20 cellular contexts compared by ENCODE assay signal in the genomic region with DNA sequence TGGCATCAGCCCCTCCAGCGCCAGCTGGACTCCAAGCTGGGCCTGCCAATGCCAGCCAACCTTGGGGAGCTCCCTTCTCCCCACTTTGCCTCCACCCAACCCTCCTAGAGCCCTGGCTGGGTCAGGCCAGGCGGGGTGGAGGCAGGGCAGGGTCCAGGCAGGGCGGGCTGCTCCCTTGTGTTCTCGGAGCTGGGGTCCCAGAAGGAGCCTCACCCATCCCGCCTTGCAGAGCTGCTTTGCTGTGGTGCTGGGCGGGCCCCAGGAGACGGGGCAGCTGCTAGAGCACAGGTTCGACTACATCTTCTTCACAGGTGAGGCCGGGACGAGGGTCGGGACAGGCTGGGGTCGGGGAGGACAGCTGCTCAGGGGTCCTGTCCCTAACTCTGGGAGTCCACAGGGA. TPM values are rescaled to one million over a fixed set of nuclear protein-coding genes. Genes with fewer than 3 reads are reported as not detected.
DNase-seq lines count a peak whose midpoint lies in the region; ATAC-seq, FAIRE-seq and TF ChIP-seq lines count a peak whose summit lies in the region.
"Had no signal": no experiment of that assay in that cellular context is flagged by ENCODE, and none has a peak within 500 bp of the region (broad histone marks: within the 10 kb centered on the region; RNA-seq: fewer than 3 reads in every experiment).

No MANE protein-coding gene starts in this region.

- H3K27me3 ChIP-seq in HCT116 (ENCODE audit: insufficient read depth, low read length) = no peaks in the 10 kb centered on the region
- H3K27me3 ChIP-seq in H1 (replicated peaks in 1 of 4; ENCODE audit: control insufficient read depth in 3 of 4, extremely low read depth in 1 of 4, insufficient read depth in 3 of 4, low read length in 3 of 4) = no peaks in the 10 kb centered on the region
- H3K27me3 ChIP-seq in trophoblast cell (ENCODE audit: insufficient read depth, low read length) = no peaks in the 10 kb centered on the region
- no peaks in the 10 kb centered on the region for H3K27me3 ChIP-seq in body of pancreas
- H3K27me3 ChIP-seq: BE2C had no signal

- intact Hi-C loops in HCT116 (cut with micrococcal nuclease) = no loop called here
- intact Hi-C loops in Calu3 (cut with micrococcal nuclease; ENCODE audit: unreplicated experiment) = no loop called here
- intact Hi-C loops in body of pancreas (cut with DNase I) = no loop called here

- H3K56ac ChIP-seq in H1 (replicated peaks; ENCODE audit: insufficient read length, low read depth, low read length) = no peak overlapping the region

- H4K91ac ChIP-seq in H1 (replicated peaks; ENCODE audit: insufficient read length, low read length) = no peak overlapping the region
- no peak overlapping the region for H4K91ac ChIP-seq in trophoblast cell (ENCODE audit: low read depth, low read length)

- RAD21 ChIA-PET in HCT116 (lab: Charles Lee; ENCODE audit: low non-redundant PET in 1 of 2, low total read pairs in 2 of 2, uncharacterized antibody in 2 of 2, unreplicated experiment in 2 of 2) = interaction anchor here in 1 of 2 experiments (0.8 kb wide), 1 partner anchor 10 kb away, joined by 3 read pairs; a partner anchor contains a TSS

- H2BK5ac ChIP-seq in H1 (ENCODE audit: low read depth, low read length) (no peak overlapping the region), trophoblast cell (ENCODE audit: low read depth, low read length, poor library complexity) (no peak overlapping the region)

- no peak overlapping the region for H2BK20ac ChIP-seq in H1 (ENCODE audit: low read length)

- H3K4ac ChIP-seq in H1 (replicated peaks; ENCODE audit: insufficient read length, low read depth, low read length) (no peak overlapping the region), trophoblast cell (ENCODE audit: low read depth, low read length) (no peak overlapping the region)

- H3K4me3 Mint-ChIP-seq in nephron progenitor cell (no peak overlapping the region), Calu3 (ENCODE audit: low read depth, unreplicated experiment) (no peak overlapping the region)
- H3K4me3 Mint-ChIP-seq: CD4-positive, CD25-positive, alpha-beta regulatory T cell; CD8-positive, alpha-beta memory T cell had no signal

- no peak overlapping the region for H2BK15ac ChIP-seq in H1 (ENCODE audit: low read length)

- H4K12ac ChIP-seq in trophoblast cell (ENCODE audit: low read depth, low read length) = no peak overlapping the region

- TF ChIP-seq POLR2A in HCT116 (IDR thresholded peaks at IDR 0.05; ENCODE audit: borderline replicate concordance, extremely low read depth, insufficient read depth, insufficient read length) (no peak), H1 (IDR thresholded peaks at IDR 0.05; ENCODE audit: control extremely low read depth in 1 of 2, low read depth in 2 of 2, low read length in 2 of 2) (no peak), body of pancreas (IDR thresholded peaks at IDR 0.05) (no peak)

- H2BK120ac ChIP-seq in H1 (replicated peaks; ENCODE audit: low read depth, low read length) = no peak overlapping the region
- no peak overlapping the region for H2BK120ac ChIP-seq in trophoblast cell (ENCODE audit: insufficient read depth, low read length, poor library complexity)

- WGBS in H1 (ENCODE audit: extremely low coverage in 1 of 2, insufficient coverage in 1 of 2, insufficient read length in 1 of 2, insufficient replicate concordance in 2 of 2, low coverage in 1 of 2, low lambda C conversion rate in 2 of 2, missing lambda C conversion rate in 1 of 2), 2 experiments = 94% methylated on average over 12 of the region's 12 CpGs; no CpG with 5 or more reads in 1 of the 2 experiments
- WGBS in trophoblast cell (ENCODE audit: extremely low coverage, insufficient coverage, insufficient read length) = no CpG with 5 or more reads among the region's 12 CpGs
- 89% methylated on average over 10 to 12 of the region's 12 CpGs for WGBS in body of pancreas, 2 donors

- no peak overlapping the region for H3K14ac ChIP-seq in H1 (ENCODE audit: insufficient read length)
- no peak overlapping the region for H3K14ac ChIP-seq in trophoblast cell (ENCODE audit: low read length)

- H3K36me3 ChIP-seq in HCT116 (ENCODE audit: control insufficient read depth in 1 of 2, insufficient read depth in 2 of 2, low read length in 2 of 2) (no peaks in the 10 kb centered on the region), H1 (ENCODE audit: control insufficient read depth in 2 of 4, insufficient read depth in 4 of 4, low read length in 3 of 4) (no peaks in the 10 kb centered on the region), trophoblast cell (ENCODE audit: control insufficient read depth in 1 of 2, insufficient read depth in 2 of 2, low read length in 2 of 2) (no peaks in the 10 kb centered on the region), body of pancreas (replicated peaks in 1 of 2; ENCODE audit: insufficient read depth in 1 of 2, low read depth in 2 of 2) (no peaks in the 10 kb centered on the region)
- H3K36me3 ChIP-seq: BE2C, HAP-1 had no signal

- H3K79me2 ChIP-seq in HCT116 (ENCODE audit: insufficient read depth, low read length) (no peaks in the 10 kb centered on the region), H1 (ENCODE audit: control insufficient read depth in 1 of 2, insufficient read depth in 2 of 2, low read length in 2 of 2) (no peaks in the 10 kb centered on the region), trophoblast cell (ENCODE audit: control insufficient read depth, insufficient read depth, low read length, poor library complexity) (no peaks in the 10 kb centered on the region)

- H3K4me2 ChIP-seq in HCT116 (ENCODE audit: low read length) (no peak overlapping the region), H1 (ENCODE audit: insufficient read depth in 1 of 2, low read depth in 2 of 2, low read length in 2 of 2) (no peak overlapping the region), trophoblast cell (ENCODE audit: low read length) (no peak overlapping the region)

- H3K27ac Mint-ChIP-seq in nephron progenitor cell (peak overlapping the region; percentile 54), Calu3 (ENCODE audit: unreplicated experiment) (no peak overlapping the region)
- H3K27ac Mint-ChIP-seq: CD4-positive, CD25-positive, alpha-beta regulatory T cell had no signal

- no peak for ATAC-seq in HCT116
- no peak for ATAC-seq in GM21529 (IDR thresholded peaks at IDR 0.05; ENCODE audit: unreplicated experiment)
- ATAC-seq in body of pancreas = no peak
- ATAC-seq in GM18909 (IDR thresholded peaks at IDR 0.05; ENCODE audit: poor library complexity, unreplicated experiment) = no peak

- no peak overlapping the region for H2BK12ac ChIP-seq in H1 (ENCODE audit: low read depth, low read length)
- no peak overlapping the region for H2BK12ac ChIP-seq in trophoblast cell (ENCODE audit: low read length)

- H3K36me3 Mint-ChIP-seq in nephron progenitor cell (ENCODE audit: low read depth) = peaks cover 8% of the 10 kb centered on the region
- H3K36me3 Mint-ChIP-seq in Calu3 (ENCODE audit: insufficient read depth, unreplicated experiment) = peaks cover 69% of the 10 kb centered on the region
- H3K36me3 Mint-ChIP-seq: CD8-positive, alpha-beta memory T cell had no signal

- no peak overlapping the region for H4K5ac ChIP-seq in H1 (ENCODE audit: insufficient read length, low read depth, low read length)

- no peak for TF ChIP-seq RAD21 in HCT116 (IDR thresholded peaks at IDR 0.05; ENCODE audit: low read depth)
- TF ChIP-seq RAD21 in H1 (IDR thresholded peaks at IDR 0.05 in 1 of 2, conservative IDR thresholded peaks at IDR 0.05 in 1 of 2; ENCODE audit: low read depth in 2 of 2, low read length in 2 of 2) = no peak

- H3K9me3 ChIP-seq in HCT116 (ENCODE audit: control insufficient read depth in 1 of 2, insufficient read depth in 1 of 2, low read depth in 1 of 2, low read length in 2 of 2) (no peaks in the 10 kb centered on the region), H1 (ENCODE audit: insufficient read depth in 2 of 2, low read depth in 1 of 2, low read length in 1 of 2) (no peaks in the 10 kb centered on the region), trophoblast cell (ENCODE audit: insufficient read depth, low read depth, low read length) (peaks cover 1% of the 10 kb centered on the region), body of pancreas (no peaks in the 10 kb centered on the region)
- H3K9me3 ChIP-seq: BE2C, HAP-1 had no signal

- no peak for TF ChIP-seq EP300 in H1 (IDR thresholded peaks at IDR 0.05; ENCODE audit: borderline replicate concordance in 1 of 2, low read depth in 2 of 2, low read length in 2 of 2)

- H3K4me3 ChIP-seq in HCT116 (replicated peaks in 1 of 2; ENCODE audit: low read depth in 1 of 2, low read length in 2 of 2) (no peak overlapping the region), H1 (ENCODE audit: extremely low read depth in 1 of 4, insufficient read depth in 2 of 4, low read depth in 3 of 4, low read length in 4 of 4) (no peak overlapping the region), trophoblast cell (ENCODE audit: low read depth, low read length) (no peak overlapping the region), body of pancreas (no peak overlapping the region)
- H3K4me3 ChIP-seq: HAP-1 had no signal

- H3K9me3 Mint-ChIP-seq in nephron progenitor cell (peaks cover 7% of the 10 kb centered on the region), Calu3 (ENCODE audit: low read depth, unreplicated experiment) (no peaks in the 10 kb centered on the region)

- H3K4me1 ChIP-seq in HCT116 (ENCODE audit: control insufficient read depth in 1 of 2, insufficient read depth in 2 of 2, low read length in 2 of 2) (peaks cover 49 to 60% of the 10 kb centered on the region in 2 experiments), H1 (replicated peaks in 1 of 4; ENCODE audit: control insufficient read depth in 3 of 4, insufficient read depth in 4 of 4, low read length in 3 of 4) (peaks cover 0 to 12% (median 4%) of the 10 kb centered on the region in 4 experiments; a peak in 4 of 7 replicates), trophoblast cell (ENCODE audit: control insufficient read depth in 1 of 2, insufficient read depth in 2 of 2, low read length in 2 of 2) (peaks cover 10 to 15% of the 10 kb centered on the region in 2 experiments), body of pancreas (peaks cover 19% of the 10 kb centered on the region)
- H3K4me1 ChIP-seq: HAP-1 had no signal

- no peak for FAIRE-seq in H1 (lab: Jason Lieb, UNC)
- FAIRE-seq: D721Med, GM12892 had no signal

- peak overlapping the region; percentile 60; the same call in 1 of the 2 replicates for H3K27ac ChIP-seq in HCT116 (ENCODE audit: low read depth, low read length)
- no peak overlapping the region for H3K27ac ChIP-seq in H1 (ENCODE audit: low read depth, low read length)
- no peak overlapping the region for H3K27ac ChIP-seq in trophoblast cell (ENCODE audit: low read depth, low read length)
- H3K27ac ChIP-seq in body of pancreas = no peak overlapping the region

- H2AFZ ChIP-seq in HCT116 (ENCODE audit: low read depth, low read length, poor library complexity, severe bottlenecking) (no peak overlapping the region), H1 (ENCODE audit: low read length) (no peak overlapping the region), trophoblast cell (ENCODE audit: insufficient read depth, low read length, poor library complexity) (no peak overlapping the region)

- POLR2A ChIA-PET in HCT116 (lab: Charles Lee) = no interaction called here
- POLR2A ChIA-PET in H1 (lab: Charles Lee; ENCODE audit: partially characterized antibody) = interaction anchor here (1.0 to 3.8 kb wide), 3 partner anchors 10 to 34 kb away, joined by 4 to 17 read pairs (median 4); a partner anchor contains a TSS

- no peak for DNase-seq in HCT116 (ENCODE audit: low read depth, low spot score)
- no peak for DNase-seq in H1 (ENCODE audit: low read depth in 1 of 2, low spot score in 2 of 2)
- no peak for DNase-seq in nephron progenitor cell
- no peak for DNase-seq in trophoblast cell
- DNase-seq in Calu3 = no peak
- no peak for DNase-seq in body of pancreas
- DNase-seq: 8988T; BE2C; C1 segment of cervical spinal cord; CD4-positive, CD25-positive, alpha-beta regulatory T cell; CD8-positive, alpha-beta memory T cell; COR-L47; DMS153; DMS79; GDM1 had no signal

- CTCF ChIA-PET in HCT116 (lab: Charles Lee) (no interaction called here), H1 (lab: Charles Lee; ENCODE audit: partially characterized antibody) (interaction anchor here (0.6 to 4.3 kb wide), 6 partner anchors 10 to 344 kb away, joined by 3 to 40 read pairs (median 6); a partner anchor contains a TSS), Calu3 (lab: Charles Lee) (no interaction called here)

- H3K9me2 ChIP-seq in HCT116 (ENCODE audit: insufficient read depth) = no peaks in the 10 kb centered on the region

- no peaks in the 10 kb centered on the region for H3K23me2 ChIP-seq in H1 (ENCODE audit: low read depth, low read length)

- no peaks in the 10 kb centered on the region for H3K79me1 ChIP-seq in H1 (ENCODE audit: low read depth, low read length)
- peaks cover 5% of the 10 kb centered on the region for H3K79me1 ChIP-seq in trophoblast cell (ENCODE audit: low read length)

- BruUV-seq in HCT116 (replicated peaks; lab: Mats Ljungman, UMichigan) (no TSS peak), Calu3 (replicated peaks; lab: Mats Ljungman, UMichigan) (no TSS peak)

- no peak overlapping the region for H2AK5ac ChIP-seq in H1 (ENCODE audit: low read depth, low read length)
- no peak overlapping the region for H2AK5ac ChIP-seq in trophoblast cell (ENCODE audit: low read length)

- H3K9ac ChIP-seq in HCT116 (ENCODE audit: low read length) (no peak overlapping the region), H1 (replicated peaks in 1 of 4; ENCODE audit: extremely low read depth in 1 of 4, low read depth in 3 of 4, low read length in 3 of 4) (no peak overlapping the region), trophoblast cell (ENCODE audit: low read length) (peak overlapping the region; percentile 25)

- H3K18ac ChIP-seq in H1 (ENCODE audit: extremely low read depth, low read length) (no peak overlapping the region), trophoblast cell (ENCODE audit: low read length) (no peak overlapping the region)

- no peak overlapping the region for H3K23ac ChIP-seq in H1 (ENCODE audit: insufficient read length)
- no peak overlapping the region for H3K23ac ChIP-seq in trophoblast cell (ENCODE audit: low read length)

- TF ChIP-seq CTCF in HCT116 (IDR thresholded peaks at IDR 0.05 in 2 of 3, conservative IDR thresholded peaks at IDR 0.05 in 1 of 3; ENCODE audit: borderline replicate concordance in 1 of 3, insufficient read depth in 1 of 3, low read depth in 2 of 3, low read length in 2 of 3) (no peak), H1 (IDR thresholded peaks at IDR 0.05; ENCODE audit: control extremely low read depth in 1 of 3, insufficient read depth in 1 of 3, low read depth in 1 of 3, low read length in 3 of 3) (no peak), nephron progenitor cell (IDR thresholded peaks at IDR 0.05) (no peak), Calu3 (IDR thresholded peaks at IDR 0.05; ENCODE audit: unreplicated experiment) (no peak), body of pancreas (IDR thresholded peaks at IDR 0.05) (no peak)

- peaks cover 4% of the 10 kb centered on the region for H3K27me3 Mint-ChIP-seq in nephron progenitor cell (ENCODE audit: low read depth, poor library complexity)
- H3K27me3 Mint-ChIP-seq in Calu3 (ENCODE audit: unreplicated experiment) = no peaks in the 10 kb centered on the region
- H3K27me3 Mint-ChIP-seq: CD4-positive, CD25-positive, alpha-beta regulatory T cell; CD8-positive, alpha-beta memory T cell had no signal

- H3K4me1 Mint-ChIP-seq in nephron progenitor cell = peaks cover 30% of the 10 kb centered on the region
- H3K4me1 Mint-ChIP-seq in Calu3 (ENCODE audit: low read depth, unreplicated experiment) = peaks cover 56% of the 10 kb centered on the region
- H3K4me1 Mint-ChIP-seq: CD4-positive, CD25-positive, alpha-beta regulatory T cell; CD8-positive, alpha-beta memory T cell had no signal

- H4K8ac ChIP-seq in H1 (ENCODE audit: extremely low read depth, insufficient read depth, low read length) (peak overlapping the region; percentile 25), trophoblast cell (ENCODE audit: low read depth, low read length) (no peak overlapping the region)

- H4K20me1 ChIP-seq in HCT116 (ENCODE audit: insufficient read depth) = no peaks in the 10 kb centered on the region
- H4K20me1 ChIP-seq in H1 (replicated peaks in 1 of 2; ENCODE audit: control insufficient read depth in 1 of 2, insufficient read depth in 2 of 2, low read length in 2 of 2) = no peaks in the 10 kb centered on the region

RNA-seq across cellular contexts. Expression of a gene that starts 9.4 kb away (rescaled TPM):
- total RNA-seq in HCT116 (2021; ENCODE audit: unreplicated experiment) (25.5 TPM), Calu3 (2022) (41.6 and 68.2 TPM in 2 replicates), body of pancreas (10 to 100 TPM; 15.2 to 18.4 TPM)
- polyA plus RNA-seq in HCT116 (2012) = 28.9 and 39.8 TPM in 2 replicates
- 0.27 and 0.32 TPM in 2 replicates for total RNA-seq in H1 (2021; fragmentation: NEBNext Ultra II Directional; extraction: Animal tissue kit (Norgen Biotek cat#: 25700))
- polyA plus RNA-seq in H1 (2011; rRNA removed) = 0.47 TPM in 2 replicates
- polyA plus RNA-seq in H1 (2011; cell fraction: cytosol; rRNA removed) = 0.50 TPM
- polyA plus RNA-seq in H1 (2011; cell fraction: nucleus; rRNA removed) = 0.53 TPM
- polyA plus RNA-seq in H1 (2012, experiment 1 of 2) = 0.62 to 1.1 TPM (median 0.75 TPM) in 4 replicates
- polyA plus RNA-seq in H1 (2012, experiment 2 of 2) = 0.26 TPM
- polyA plus RNA-seq in H1 (2013, experiment 1 of 2) = 0.18 TPM
- polyA plus RNA-seq in H1 (2013, experiment 2 of 2) = 0.26 TPM
- 0.16 and 0.34 TPM in 2 replicates for polyA minus RNA-seq in H1 (2011; rRNA and poly(A)+ RNA removed)
- 0.88 TPM for polyA minus RNA-seq in H1 (2011; cell fraction: cytosol; rRNA and poly(A)+ RNA removed)
- 0.50 TPM for polyA minus RNA-seq in H1 (2011; cell fraction: nucleus; rRNA and poly(A)+ RNA removed)
- 0.42 TPM in 2 replicates for polyA plus RNA-seq in trophoblast cell (2013)
- total RNA-seq: CD4-positive, CD25-positive, alpha-beta regulatory T cell had no signal
- polyA plus RNA-seq: CD4-positive, CD25-positive, alpha-beta regulatory T cell had no signal

RNA-seq across cellular contexts. Expression of a gene that starts 11.0 kb away (rescaled TPM):
- total RNA-seq in HCT116 (2021; ENCODE audit: unreplicated experiment) = 189 TPM
- polyA plus RNA-seq in HCT116 (2012) = 245 and 268 TPM in 2 replicates
- 182 and 199 TPM in 2 replicates for total RNA-seq in H1 (2021; fragmentation: NEBNext Ultra II Directional; extraction: Animal tissue kit (Norgen Biotek cat#: 25700))
- polyA plus RNA-seq in H1 (2011; rRNA removed) = 291 and 406 TPM in 2 replicates
- 222 TPM for polyA plus RNA-seq in H1 (2011; cell fraction: cytosol; rRNA removed)
- polyA plus RNA-seq in H1 (2011; cell fraction: nucleus; rRNA removed) = 253 TPM
- 92.1 to 255 TPM (median 248 TPM) in 4 replicates for polyA plus RNA-seq in H1 (2012, experiment 1 of 2)
- polyA plus RNA-seq in H1 (2012, experiment 2 of 2) = 348 TPM
- polyA plus RNA-seq in H1 (2013, experiment 1 of 2) = 130 TPM
- 128 TPM for polyA plus RNA-seq in H1 (2013, experiment 2 of 2)
- 69.8 and 77.8 TPM in 2 replicates for polyA minus RNA-seq in H1 (2011; rRNA and poly(A)+ RNA removed)
- polyA minus RNA-seq in H1 (2011; cell fraction: cytosol; rRNA and poly(A)+ RNA removed) = 133 TPM
- polyA minus RNA-seq in H1 (2011; cell fraction: nucleus; rRNA and poly(A)+ RNA removed) = 92.8 TPM
- 81.4 and 85.8 TPM in 2 replicates for polyA plus RNA-seq in trophoblast cell (2013)
- total RNA-seq in Calu3 (2022) = 163 and 166 TPM in 2 replicates
- 100 to 1,000 TPM; 108 to 109 TPM for total RNA-seq in body of pancreas

RNA-seq across cellular contexts. Expression of a gene that starts 15.6 kb away (rescaled TPM):
- total RNA-seq in HCT116 (2021; ENCODE audit: unreplicated experiment) (72.9 TPM), Calu3 (2022) (71.2 and 92.6 TPM in 2 replicates), body of pancreas (10 to 100 TPM; 33.9 to 40.5 TPM)
- polyA plus RNA-seq in HCT116 (2012) = 55.1 and 67.6 TPM in 2 replicates
- 18.9 and 19.2 TPM in 2 replicates for total RNA-seq in H1 (2021; fragmentation: NEBNext Ultra II Directional; extraction: Animal tissue kit (Norgen Biotek cat#: 25700))
- 34.3 and 40.8 TPM in 2 replicates for polyA plus RNA-seq in H1 (2011; rRNA removed)
- polyA plus RNA-seq in H1 (2011; cell fraction: cytosol; rRNA removed) = 24.6 TPM
- 53.5 TPM for polyA plus RNA-seq in H1 (2011; cell fraction: nucleus; rRNA removed)
- 8.7 to 20.4 TPM (median 17.7 TPM) in 4 replicates for polyA plus RNA-seq in H1 (2012, experiment 1 of 2)
- 16.4 TPM for polyA plus RNA-seq in H1 (2012, experiment 2 of 2)
- 22.0 TPM for polyA plus RNA-seq in H1 (2013, experiment 1 of 2)
- 22.4 TPM for polyA plus RNA-seq in H1 (2013, experiment 2 of 2)
- polyA minus RNA-seq in H1 (2011; rRNA and poly(A)+ RNA removed) = 20.6 and 26.5 TPM in 2 replicates
- 14.0 TPM for polyA minus RNA-seq in H1 (2011; cell fraction: cytosol; rRNA and poly(A)+ RNA removed)
- polyA minus RNA-seq in H1 (2011; cell fraction: nucleus; rRNA and poly(A)+ RNA removed) = 24.7 TPM
- polyA plus RNA-seq in trophoblast cell (2013) = 6.6 and 7.0 TPM in 2 replicates

RNA-seq across cellular contexts. Expression of a gene that starts 19.3 kb away (rescaled TPM):
- total RNA-seq in HCT116 (2021; ENCODE audit: unreplicated experiment) = 101 TPM
- 88.7 and 97.2 TPM in 2 replicates for polyA plus RNA-seq in HCT116 (2012)
- 25.3 and 25.7 TPM in 2 replicates for total RNA-seq in H1 (2021; fragmentation: NEBNext Ultra II Directional; extraction: Animal tissue kit (Norgen Biotek cat#: 25700))
- polyA plus RNA-seq in H1 (2011; rRNA removed) = 39.6 and 50.2 TPM in 2 replicates
- 35.8 TPM for polyA plus RNA-seq in H1 (2011; cell fraction: cytosol; rRNA removed)
- 287 TPM for polyA plus RNA-seq in H1 (2011; cell fraction: nucleus; rRNA removed)
- polyA plus RNA-seq in H1 (2012, experiment 1 of 2) = 12.7 to 29.5 TPM (median 24.4 TPM) in 4 replicates
- 16.1 TPM for polyA plus RNA-seq in H1 (2012, experiment 2 of 2)
- 25.3 TPM for polyA plus RNA-seq in H1 (2013, experiment 1 of 2)
- 21.2 TPM for polyA plus RNA-seq in H1 (2013, experiment 2 of 2)
- 10.0 and 11.3 TPM in 2 replicates for polyA minus RNA-seq in H1 (2011; rRNA and poly(A)+ RNA removed)
- 15.0 TPM for polyA minus RNA-seq in H1 (2011; cell fraction: cytosol; rRNA and poly(A)+ RNA removed)
- 43.9 TPM for polyA minus RNA-seq in H1 (2011; cell fraction: nucleus; rRNA and poly(A)+ RNA removed)
- 43.6 and 47.2 TPM in 2 replicates for polyA plus RNA-seq in trophoblast cell (2013)
- 42.1 and 49.7 TPM in 2 replicates for total RNA-seq in Calu3 (2022)
- 100 to 1,000 TPM; 488 to 798 TPM for total RNA-seq in body of pancreas

Comparison
In these comparisons a context has a peak if more than half of its experiments do, and no peak if none do; other contexts are left out.
1. RNA of a gene that starts 9.4 kb away (total RNA-seq): 41.6 to 68.2 TPM in Calu3, 25.5 TPM in HCT116 (single experiment) and 15.2 to 18.4 TPM in body of pancreas; 0.27 to 0.32 TPM in H1; every median in the first group is over 10 times any median in the second.